In the genomic region with DNA sequence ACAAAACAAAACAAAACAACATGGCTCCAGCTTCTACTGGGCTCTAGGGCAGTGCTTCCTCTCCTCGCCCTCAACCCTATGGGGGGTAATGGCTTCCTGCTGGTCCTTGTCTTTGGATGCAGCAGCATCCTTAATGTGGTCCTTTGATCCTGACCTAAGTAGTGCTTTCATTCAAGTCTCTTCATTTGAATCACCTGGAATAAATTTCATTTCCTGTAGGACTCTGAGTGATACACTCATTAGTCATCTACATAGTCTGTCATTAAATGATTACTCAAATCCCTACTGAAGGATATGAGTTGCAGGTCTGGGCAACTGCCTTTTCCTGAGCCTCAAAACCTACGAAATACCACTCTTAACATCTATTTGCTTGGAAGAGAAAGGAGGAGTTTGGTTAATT, we compare ENCODE assay signal across 15 cellular contexts. TPM values are rescaled to one million over a fixed set of nuclear protein-coding genes. Genes with fewer than 3 reads are reported as not detected.
DNase-seq lines count a peak whose midpoint lies in the region; ATAC-seq, FAIRE-seq and TF ChIP-seq lines count a peak whose summit lies in the region.
"Had no signal": no experiment of that assay in that cellular context is flagged by ENCODE, and none has a peak within 500 bp of the region (broad histone marks: within the 10 kb centered on the region; RNA-seq: fewer than 3 reads in every experiment).

No MANE protein-coding gene starts in this region.

- no peak overlapping the region for H3K4me2 ChIP-seq in keratinocyte (ENCODE audit: control insufficient read depth, extremely low read depth, insufficient read depth, low read depth, low read length)

- H3K4me3 ChIP-seq in HEK293 (ENCODE audit: low read depth, low read length) = no peak overlapping the region
- no peak overlapping the region for H3K4me3 ChIP-seq in keratinocyte (ENCODE audit: control insufficient read depth in 2 of 3, extremely low read depth in 1 of 3, insufficient read depth in 2 of 3, low read depth in 1 of 3, low read length in 3 of 3)

- no peaks in the 10 kb centered on the region for H4K20me1 ChIP-seq in keratinocyte (ENCODE audit: control insufficient read depth, extremely low read depth, insufficient read depth, low read length)

- H3K27ac ChIP-seq in CD4-positive, alpha-beta T cell (ENCODE audit: low read depth, low read length) = no peak overlapping the region
- no peak overlapping the region for H3K27ac ChIP-seq in HEK293 (ENCODE audit: extremely low read depth, low read depth, low read length)
- peak overlapping the region; percentile 76 for H3K27ac ChIP-seq in keratinocyte (ENCODE audit: control insufficient read depth, insufficient read depth, low read length)

- H3K36me3 ChIP-seq in HEK293 (ENCODE audit: control insufficient read depth in 2 of 2, insufficient read depth in 1 of 2, low read length in 2 of 2) (no peaks in the 10 kb centered on the region), keratinocyte (ENCODE audit: control insufficient read depth in 2 of 2, extremely low read depth in 1 of 2, insufficient read depth in 2 of 2, low read length in 2 of 2) (no peaks in the 10 kb centered on the region)

- no peaks in the 10 kb centered on the region for H3K27me3 ChIP-seq in CD4-positive, alpha-beta T cell (ENCODE audit: control insufficient read depth, insufficient read depth, low read length)
- H3K27me3 ChIP-seq in keratinocyte (ENCODE audit: control insufficient read depth, extremely low read depth, insufficient read depth, low read length) = no peaks in the 10 kb centered on the region

- no peaks in the 10 kb centered on the region for H3K9me1 ChIP-seq in keratinocyte (ENCODE audit: control insufficient read depth, extremely low read depth, insufficient read depth, low read length)

- no peak overlapping the region for H3K9ac ChIP-seq in keratinocyte (ENCODE audit: control insufficient read depth, extremely low read depth, insufficient read depth, low read length)

- no peak overlapping the region for H2AFZ ChIP-seq in keratinocyte (ENCODE audit: control insufficient read depth, low read length)

- TF ChIP-seq CTCF in CD4-positive, alpha-beta T cell (IDR thresholded peaks at IDR 0.05) = no peak
- TF ChIP-seq CTCF in HEK293 (tag by site-specific recombination; IDR thresholded peaks at IDR 0.05) = no peak
- no peak for TF ChIP-seq CTCF in activated CD8-positive, alpha-beta T cell treated with anti-CD3 and anti-CD28 coated beads for 36 hours (IDR thresholded peaks at IDR 0.05)
- no peak for TF ChIP-seq CTCF in keratinocyte (optimal IDR thresholded peaks at IDR 0.05 in 1 of 3, IDR thresholded peaks at IDR 0.05 in 1 of 3, conservative IDR thresholded peaks at IDR 0.05 in 1 of 3; ENCODE audit: extremely low read depth in 1 of 3, insufficient read depth in 2 of 3, low read length in 3 of 3)

- intact Hi-C loops in CD4-positive, alpha-beta T cell (cut with DNase I, micrococcal nuclease) = no loop called here
- intact Hi-C loops in activated CD8-positive, alpha-beta T cell treated with anti-CD3 and anti-CD28 coated beads for 36 hours (cut with micrococcal nuclease) = no loop called here

- peak; percentile 76 for FAIRE-seq in keratinocyte (lab: Jason Lieb, UNC)
- FAIRE-seq: kidney had no signal

- peak overlapping the region; percentile 55 for H3K4me3 Mint-ChIP-seq in CD4-positive, alpha-beta T cell
- no peak overlapping the region for H3K4me3 Mint-ChIP-seq in activated CD8-positive, alpha-beta T cell treated with anti-CD3 and anti-CD28 coated beads for 36 hours
- H3K4me3 Mint-ChIP-seq: activated B cell treated with CpG ODN at 0.5 μM for 24 hours had no signal

- peaks cover 12% of the 10 kb centered on the region for H3K36me3 Mint-ChIP-seq in CD4-positive, alpha-beta T cell (ENCODE audit: low read depth)
- peaks cover 27% of the 10 kb centered on the region for H3K36me3 Mint-ChIP-seq in activated CD8-positive, alpha-beta T cell treated with anti-CD3 and anti-CD28 coated beads for 36 hours (ENCODE audit: low read depth)

- H3K4me1 ChIP-seq in HEK293 (ENCODE audit: control insufficient read depth, insufficient read depth, low read length) = no peaks in the 10 kb centered on the region
- H3K4me1 ChIP-seq in keratinocyte (ENCODE audit: control insufficient read depth, extremely low read depth, insufficient read depth, low read length) = peaks cover 43% of the 10 kb centered on the region

- H3K4me1 Mint-ChIP-seq in CD4-positive, alpha-beta T cell (ENCODE audit: low read depth) = peaks cover 80% of the 10 kb centered on the region
- H3K4me1 Mint-ChIP-seq in activated CD8-positive, alpha-beta T cell treated with anti-CD3 and anti-CD28 coated beads for 36 hours (ENCODE audit: low read depth) = peaks cover 75% of the 10 kb centered on the region

- H3K9me3 ChIP-seq in CD4-positive, alpha-beta T cell (ENCODE audit: control insufficient read depth, low read length) = no peaks in the 10 kb centered on the region
- H3K9me3 ChIP-seq in HEK293 (ENCODE audit: control insufficient read depth, insufficient read depth, low read depth, low read length) = no peaks in the 10 kb centered on the region
- no peaks in the 10 kb centered on the region for H3K9me3 ChIP-seq in keratinocyte (ENCODE audit: control insufficient read depth, low read depth, low read length)
- H3K9me3 ChIP-seq: Caco-2 had no signal

- peak overlapping the region; percentile 33 for H3K27ac Mint-ChIP-seq in CD4-positive, alpha-beta T cell
- peak overlapping the region; percentile 81 for H3K27ac Mint-ChIP-seq in activated CD8-positive, alpha-beta T cell treated with anti-CD3 and anti-CD28 coated beads for 36 hours

- dilution Hi-C loops in keratinocyte (cut with MboI; ENCODE audit: extremely low pct_ligation_motif_present, low sequenced_read_pairs) = no loop called here

- CTCF ChIA-PET in CD4-positive, alpha-beta T cell (lab: Charles Lee) = interaction anchor here (0.6 to 1.1 kb wide), 2 partner anchors 58 to 63 kb away, joined by 3 read pairs; no protein-coding TSS in a partner anchor
- CTCF ChIA-PET in HEK293 (lab: Yijun Ruan, JAX) = no interaction called here
- CTCF ChIA-PET in activated CD8-positive, alpha-beta T cell treated with anti-CD3 and anti-CD28 coated beads for 36 hours (lab: Charles Lee) = interaction anchor here (0.9 to 1.6 kb wide), 3 partner anchors 13 to 59 kb away, joined by 3 read pairs; no protein-coding TSS in a partner anchor

- no peak for DNase-seq in CD4-positive, alpha-beta T cell
- DNase-seq in activated CD8-positive, alpha-beta T cell treated with anti-CD3 and anti-CD28 coated beads for 36 hours = no peak
- DNase-seq in keratinocyte (ENCODE audit: low read depth, low spot score) (peak; percentile 58), NCI-H774 (lab: John Stamatoyannopoulos, UW) (no peak), occipital lobe (lab: John Stamatoyannopoulos, UW) (no peak)
- DNase-seq: activated B cell treated with CpG ODN at 0.5 μM for 24 hours, Caco-2, cortex of kidney, kidney, NCI-H1092, SIG-M5 had no signal

- H3K27me3 Mint-ChIP-seq in CD4-positive, alpha-beta T cell = no peaks in the 10 kb centered on the region
- H3K27me3 Mint-ChIP-seq in activated CD8-positive, alpha-beta T cell treated with anti-CD3 and anti-CD28 coated beads for 36 hours = no peaks in the 10 kb centered on the region
- H3K27me3 Mint-ChIP-seq: activated B cell treated with CpG ODN at 0.5 μM for 24 hours had no signal

- no peak for ATAC-seq in CD4-positive, alpha-beta T cell (ENCODE audit: poor library complexity)
- ATAC-seq in activated CD8-positive, alpha-beta T cell treated with anti-CD3 and anti-CD28 coated beads for 36 hours = peak; percentile 35
- no peak for ATAC-seq in HG02870 (IDR thresholded peaks at IDR 0.05; ENCODE audit: unreplicated experiment)

- H3K9me3 Mint-ChIP-seq in CD4-positive, alpha-beta T cell = no peaks in the 10 kb centered on the region
- H3K9me3 Mint-ChIP-seq in activated CD8-positive, alpha-beta T cell treated with anti-CD3 and anti-CD28 coated beads for 36 hours = no peaks in the 10 kb centered on the region

- POLR2A ChIA-PET in CD4-positive, alpha-beta T cell (lab: Charles Lee) = interaction anchor here (1.0 to 1.9 kb wide), 4 partner anchors 14 to 50 kb away, joined by 4 to 8 read pairs (median 6); no protein-coding TSS in a partner anchor
- POLR2A ChIA-PET in HEK293 (lab: Yijun Ruan, JAX) = no interaction called here
- POLR2A ChIA-PET in activated CD8-positive, alpha-beta T cell treated with anti-CD3 and anti-CD28 coated beads for 36 hours (lab: Charles Lee) = interaction anchor here (1.0 to 2.1 kb wide), 8 partner anchors 9 to 65 kb away, joined by 3 to 10 read pairs (median 6); no protein-coding TSS in a partner anchor

- H3K79me2 ChIP-seq in keratinocyte (ENCODE audit: control insufficient read depth, insufficient read depth, low read length) = no peaks in the 10 kb centered on the region

TF ChIP-seq in HEK293, 187 proteins besides CTCF, POLR2A, EP300 and RAD21:
- TF ChIP-seq ZNF174 (tag by site-specific recombination; IDR thresholded peaks at IDR 0.05) (no peak), ZNF341 (tag by site-specific recombination; IDR thresholded peaks at IDR 0.05; ENCODE audit: low read depth) (no peak), TCF7L2 (IDR thresholded peaks at IDR 0.05; ENCODE audit: borderline replicate concordance, low read depth, low read length) (no peak), SP7 (tag by site-specific recombination; IDR thresholded peaks at IDR 0.05) (peak; percentile 13; the same call in 1 of the 2 replicates)

RNA-seq across cellular contexts. Expression of a gene that starts 54.5 kb away (rescaled TPM):
- total RNA-seq in CD4-positive, alpha-beta T cell = 100 to 1,000 TPM; 302 to 317 TPM
- total RNA-seq in activated CD8-positive, alpha-beta T cell treated with anti-CD3 and anti-CD28 coated beads for 36 hours = 100 to 1,000 TPM; 121 to 126 TPM
- polyA plus RNA-seq in keratinocyte = 0.04 to 0.15 TPM in 2 of 3 replicates, not detected in the other
- not detected for polyA plus RNA-seq in keratinocyte (2011; ENCODE audit: low read depth)
- not detected in 2 replicates for polyA plus RNA-seq in keratinocyte (2011; cell fraction: cytosol; rRNA removed)
- polyA plus RNA-seq in keratinocyte (2011; cell fraction: nucleus; rRNA removed) = 0.16 and 0.17 TPM in 2 replicates
- not detected in 2 replicates for polyA plus RNA-seq in keratinocyte (2012; ENCODE audit: low replicate concordance)
- polyA minus RNA-seq in keratinocyte = not detected in 3 replicates
- polyA minus RNA-seq in keratinocyte (2011; cell fraction: cytosol; rRNA and poly(A)+ RNA removed) = not detected
- polyA minus RNA-seq in keratinocyte (2011; cell fraction: nucleus; rRNA and poly(A)+ RNA removed) = 0.62 TPM in 1 of 2 replicates, not detected in the other
- total RNA-seq in occipital lobe = 0.94 TPM
- total RNA-seq: Caco-2, fibroblast of villous mesenchyme, myocyte had no signal

Comparison
In these comparisons a context has a peak if more than half of its experiments do, and no peak if none do; other contexts are left out.
1. RNA of a gene that starts 54.5 kb away (total RNA-seq): 302 to 317 TPM in CD4-positive, alpha-beta T cell and 121 to 126 TPM in activated CD8-positive, alpha-beta T cell treated with anti-CD3 and anti-CD28 coated beads for 36 hours; 0.94 TPM in occipital lobe (single experiment); every median in the first group is over 10 times any median in the second.